ENCODE assay signal across 1 cellular context in the genomic region with DNA sequence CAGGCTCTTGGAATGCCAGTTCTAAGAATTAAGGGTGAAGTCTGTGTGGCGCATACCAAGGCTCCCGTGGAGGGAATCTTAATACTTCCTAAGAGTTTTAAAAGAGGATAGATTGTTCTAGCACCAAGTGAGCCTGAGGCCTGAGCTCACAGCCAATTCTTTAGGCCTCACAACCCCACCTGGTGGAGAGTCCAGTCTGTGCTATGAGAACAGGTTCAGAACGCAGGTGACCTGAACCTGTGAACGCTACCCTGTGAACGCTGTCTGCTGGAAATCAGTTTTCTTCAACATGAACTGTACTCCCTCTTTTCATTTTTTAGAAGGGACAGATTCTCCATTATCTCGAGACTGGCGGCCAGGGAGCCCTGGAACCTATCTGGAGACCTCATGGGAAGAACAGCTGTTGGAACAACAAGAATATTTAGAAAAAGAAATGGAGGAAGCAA.
TF ChIP-seq lines count a peak whose summit lies in the region.

No MANE protein-coding gene starts in this region.

TF ChIP-seq in HepG2, 621 proteins besides CTCF, POLR2A, EP300 and RAD21:
- TF ChIP-seq SMC3 (IDR thresholded peaks at IDR 0.05; ENCODE audit: low read length), result peak; percentile 80
- no peak for TF ChIP-seq ZFYVE20 (CRISPR knock-in tag; IDR thresholded peaks at IDR 0.05; ENCODE audit: borderline replicate concordance, low read depth)
- no peak for TF ChIP-seq ZNF253 (CRISPR knock-in tag; IDR thresholded peaks at IDR 0.05; ENCODE audit: borderline replicate concordance)
- TF ChIP-seq RFXANK (CRISPR knock-in tag; IDR thresholded peaks at IDR 0.05), result no peak
- no peak for TF ChIP-seq MEIS1 (CRISPR knock-in tag; IDR thresholded peaks at IDR 0.05; ENCODE audit: borderline replicate concordance)
- TF ChIP-seq HMGA1 (CRISPR knock-in tag; conservative IDR thresholded peaks at IDR 0.05), result no peak
- TF ChIP-seq, protein P1, sequence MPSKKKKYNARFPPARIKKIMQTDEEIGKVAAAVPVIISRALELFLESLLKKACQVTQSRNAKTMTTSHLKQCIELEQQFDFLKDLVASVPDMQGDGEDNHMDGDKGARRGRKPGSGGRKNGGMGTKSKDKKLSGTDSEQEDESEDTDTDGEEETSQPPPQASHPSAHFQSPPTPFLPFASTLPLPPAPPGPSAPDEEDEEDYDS (CRISPR knock-in tag; IDR thresholded peaks at IDR 0.05), result peak; percentile 31; the same call in 1 of the 2 replicates
- no peak for TF ChIP-seq CREB1 (IDR thresholded peaks at IDR 0.05)
- peak; percentile 35; the same call in 1 of the 2 replicates for TF ChIP-seq CREB1 (CRISPR knock-in tag; IDR thresholded peaks at IDR 0.05)
- TF ChIP-seq, protein P2, sequence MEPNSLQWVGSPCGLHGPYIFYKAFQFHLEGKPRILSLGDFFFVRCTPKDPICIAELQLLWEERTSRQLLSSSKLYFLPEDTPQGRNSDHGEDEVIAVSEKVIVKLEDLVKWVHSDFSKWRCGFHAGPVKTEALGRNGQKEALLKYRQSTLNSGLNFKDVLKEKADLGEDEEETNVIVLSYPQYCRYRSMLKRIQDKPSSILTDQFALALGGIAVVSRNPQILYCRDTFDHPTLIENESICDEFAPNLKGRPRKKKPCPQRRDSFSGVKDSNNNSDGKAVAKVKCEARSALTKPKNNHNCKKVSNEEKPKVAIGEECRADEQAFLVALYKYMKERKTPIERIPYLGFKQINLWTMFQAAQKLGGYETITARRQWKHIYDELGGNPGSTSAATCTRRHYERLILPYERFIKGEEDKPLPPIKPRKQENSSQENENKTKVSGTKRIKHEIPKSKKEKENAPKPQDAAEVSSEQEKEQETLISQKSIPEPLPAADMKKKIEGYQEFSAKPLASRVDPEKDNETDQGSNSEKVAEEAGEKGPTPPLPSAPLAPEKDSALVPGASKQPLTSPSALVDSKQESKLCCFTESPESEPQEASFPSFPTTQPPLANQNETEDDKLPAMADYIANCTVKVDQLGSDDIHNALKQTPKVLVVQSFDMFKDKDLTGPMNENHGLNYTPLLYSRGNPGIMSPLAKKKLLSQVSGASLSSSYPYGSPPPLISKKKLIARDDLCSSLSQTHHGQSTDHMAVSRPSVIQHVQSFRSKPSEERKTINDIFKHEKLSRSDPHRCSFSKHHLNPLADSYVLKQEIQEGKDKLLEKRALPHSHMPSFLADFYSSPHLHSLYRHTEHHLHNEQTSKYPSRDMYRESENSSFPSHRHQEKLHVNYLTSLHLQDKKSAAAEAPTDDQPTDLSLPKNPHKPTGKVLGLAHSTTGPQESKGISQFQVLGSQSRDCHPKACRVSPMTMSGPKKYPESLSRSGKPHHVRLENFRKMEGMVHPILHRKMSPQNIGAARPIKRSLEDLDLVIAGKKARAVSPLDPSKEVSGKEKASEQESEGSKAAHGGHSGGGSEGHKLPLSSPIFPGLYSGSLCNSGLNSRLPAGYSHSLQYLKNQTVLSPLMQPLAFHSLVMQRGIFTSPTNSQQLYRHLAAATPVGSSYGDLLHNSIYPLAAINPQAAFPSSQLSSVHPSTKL (CRISPR knock-in tag; IDR thresholded peaks at IDR 0.05), result 0 out of 2 replicates have a peak, but pooled peaks have one; percentile 10
- peak; percentile 74 for TF ChIP-seq STAG1 (CRISPR knock-in tag; IDR thresholded peaks at IDR 0.05)
- peak; percentile 50; the same call in 1 of the 2 replicates for TF ChIP-seq ZFX (CRISPR knock-in tag; IDR thresholded peaks at IDR 0.05; ENCODE audit: low read depth)
- TF ChIP-seq TEAD3 (CRISPR knock-in tag; optimal IDR thresholded peaks at IDR 0.05; ENCODE audit: borderline replicate concordance), result peak; percentile 45
- TF ChIP-seq, protein P3, sequence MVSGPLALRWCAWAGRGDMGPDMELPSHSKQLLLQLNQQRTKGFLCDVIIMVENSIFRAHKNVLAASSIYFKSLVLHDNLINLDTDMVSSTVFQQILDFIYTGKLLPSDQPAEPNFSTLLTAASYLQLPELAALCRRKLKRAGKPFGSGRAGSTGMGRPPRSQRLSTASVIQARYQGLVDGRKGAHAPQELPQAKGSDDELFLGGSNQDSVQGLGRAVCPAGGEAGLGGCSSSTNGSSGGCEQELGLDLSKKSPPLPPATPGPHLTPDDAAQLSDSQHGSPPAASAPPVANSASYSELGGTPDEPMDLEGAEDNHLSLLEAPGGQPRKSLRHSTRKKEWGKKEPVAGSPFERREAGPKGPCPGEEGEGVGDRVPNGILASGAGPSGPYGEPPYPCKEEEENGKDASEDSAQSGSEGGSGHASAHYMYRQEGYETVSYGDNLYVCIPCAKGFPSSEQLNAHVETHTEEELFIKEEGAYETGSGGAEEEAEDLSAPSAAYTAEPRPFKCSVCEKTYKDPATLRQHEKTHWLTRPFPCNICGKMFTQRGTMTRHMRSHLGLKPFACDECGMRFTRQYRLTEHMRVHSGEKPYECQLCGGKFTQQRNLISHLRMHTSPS (CRISPR knock-in tag; IDR thresholded peaks at IDR 0.05; ENCODE audit: low read depth), result no peak
- no peak for TF ChIP-seq MAFG (CRISPR knock-in tag; IDR thresholded peaks at IDR 0.05)
- TF ChIP-seq ZHX2 (IDR thresholded peaks at IDR 0.05; ENCODE audit: low read depth), result 0 out of 2 replicates have a peak, but pooled peaks have one; percentile 19
- TF ChIP-seq ZHX2 (CRISPR knock-in tag; IDR thresholded peaks at IDR 0.05; ENCODE audit: borderline replicate concordance), result no peak
- TF ChIP-seq GATAD2A (CRISPR knock-in tag; IDR thresholded peaks at IDR 0.05), result peak; percentile 37; the same call in 1 of the 2 replicates
- TF ChIP-seq SAP130 (CRISPR knock-in tag; IDR thresholded peaks at IDR 0.05; ENCODE audit: low read depth), result peak; percentile 43; the same call in 1 of the 2 replicates
- TF ChIP-seq ZNF274 (CRISPR knock-in tag; IDR thresholded peaks at IDR 0.05), result no peak
- 0 out of 2 replicates have a peak, but pooled peaks have one; percentile 36 for TF ChIP-seq SP140L (CRISPR knock-in tag; IDR thresholded peaks at IDR 0.05; ENCODE audit: borderline replicate concordance)
- peak; percentile 26 for TF ChIP-seq ZEB1 (IDR thresholded peaks at IDR 0.05; ENCODE audit: insufficient replicate concordance, low read depth)
- TF ChIP-seq REL (CRISPR knock-in tag; conservative IDR thresholded peaks at IDR 0.05), result no peak
- TF ChIP-seq SPEN (CRISPR knock-in tag; IDR thresholded peaks at IDR 0.05; ENCODE audit: low read depth), result no peak
- TF ChIP-seq ZZZ3 (CRISPR knock-in tag; IDR thresholded peaks at IDR 0.05; ENCODE audit: borderline replicate concordance), result no peak
- TF ChIP-seq GATAD1 (CRISPR knock-in tag; IDR thresholded peaks at IDR 0.05), result peak; percentile 32; the same call in 1 of the 2 replicates
- TF ChIP-seq XRCC5 (optimal IDR thresholded peaks at IDR 0.05; ENCODE audit: low read length), result peak; percentile 59
- TF ChIP-seq HNRNPUL1 (IDR thresholded peaks at IDR 0.05; ENCODE audit: low read depth, low read length), result no peak
- TF ChIP-seq, protein P4, sequence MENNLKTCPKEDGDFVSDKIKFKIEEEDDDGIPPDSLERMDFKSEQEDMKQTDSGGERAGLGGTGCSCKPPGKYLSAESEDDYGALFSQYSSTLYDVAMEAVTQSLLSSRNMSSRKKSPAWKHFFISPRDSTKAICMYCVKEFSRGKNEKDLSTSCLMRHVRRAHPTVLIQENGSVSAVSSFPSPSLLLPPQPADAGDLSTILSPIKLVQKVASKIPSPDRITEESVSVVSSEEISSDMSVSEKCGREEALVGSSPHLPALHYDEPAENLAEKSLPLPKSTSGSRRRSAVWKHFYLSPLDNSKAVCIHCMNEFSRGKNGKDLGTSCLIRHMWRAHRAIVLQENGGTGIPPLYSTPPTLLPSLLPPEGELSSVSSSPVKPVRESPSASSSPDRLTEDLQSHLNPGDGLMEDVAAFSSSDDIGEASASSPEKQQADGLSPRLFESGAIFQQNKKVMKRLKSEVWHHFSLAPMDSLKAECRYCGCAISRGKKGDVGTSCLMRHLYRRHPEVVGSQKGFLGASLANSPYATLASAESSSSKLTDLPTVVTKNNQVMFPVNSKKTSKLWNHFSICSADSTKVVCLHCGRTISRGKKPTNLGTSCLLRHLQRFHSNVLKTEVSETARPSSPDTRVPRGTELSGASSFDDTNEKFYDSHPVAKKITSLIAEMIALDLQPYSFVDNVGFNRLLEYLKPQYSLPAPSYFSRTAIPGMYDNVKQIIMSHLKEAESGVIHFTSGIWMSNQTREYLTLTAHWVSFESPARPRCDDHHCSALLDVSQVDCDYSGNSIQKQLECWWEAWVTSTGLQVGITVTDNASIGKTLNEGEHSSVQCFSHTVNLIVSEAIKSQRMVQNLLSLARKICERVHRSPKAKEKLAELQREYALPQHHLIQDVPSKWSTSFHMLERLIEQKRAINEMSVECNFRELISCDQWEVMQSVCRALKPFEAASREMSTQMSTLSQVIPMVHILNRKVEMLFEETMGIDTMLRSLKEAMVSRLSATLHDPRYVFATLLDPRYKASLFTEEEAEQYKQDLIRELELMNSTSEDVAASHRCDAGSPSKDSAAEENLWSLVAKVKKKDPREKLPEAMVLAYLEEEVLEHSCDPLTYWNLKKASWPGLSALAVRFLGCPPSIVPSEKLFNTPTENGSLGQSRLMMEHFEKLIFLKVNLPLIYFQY (CRISPR knock-in tag; IDR thresholded peaks at IDR 0.05; ENCODE audit: borderline replicate concordance), result no peak
- TF ChIP-seq ZMYM4 (CRISPR knock-in tag; IDR thresholded peaks at IDR 0.05), result no peak
- TF ChIP-seq SP1 (IDR thresholded peaks at IDR 0.05), result no peak
- no peak for TF ChIP-seq SP1 (CRISPR knock-in tag; IDR thresholded peaks at IDR 0.05)
- TF ChIP-seq ZBTB33 (CRISPR knock-in tag; IDR thresholded peaks at IDR 0.05), result 0 out of 2 replicates have a peak, but pooled peaks have one; percentile 9
